ENCODE assay signal across 8 cellular contexts in the genomic region with DNA sequence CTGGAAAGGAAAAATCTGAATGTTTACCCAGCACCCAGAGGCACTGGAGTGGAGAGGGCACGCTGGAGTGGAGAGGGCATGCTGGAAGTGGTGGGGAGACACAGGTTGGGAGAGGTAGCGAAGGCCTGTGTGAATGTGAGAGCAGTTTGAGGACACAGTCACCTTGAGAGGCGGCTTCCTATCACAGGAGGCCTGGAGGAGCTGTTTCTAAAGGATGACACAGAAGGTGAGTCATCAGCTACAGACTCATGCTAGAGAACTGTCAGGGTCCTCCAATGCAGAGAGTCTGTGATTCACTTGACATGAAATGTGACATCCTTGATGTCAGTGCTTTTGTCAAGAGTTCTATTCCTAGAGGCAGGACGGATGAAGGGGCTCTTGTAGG. TPM values are rescaled to one million over a fixed set of nuclear protein-coding genes. Genes with fewer than 3 reads are reported as not detected.
DNase-seq lines count a peak whose midpoint lies in the region; ATAC-seq, FAIRE-seq and TF ChIP-seq lines count a peak whose summit lies in the region.

No MANE protein-coding gene starts in this region.

- intact Hi-C loops in kidney (cut with DNase I), result no loop called here

- ATAC-seq in A549 (peak; percentile 89 to 90), upper lobe of left lung (ENCODE audit: low FRiP score in 2 of 2) (peak in 1 of 2 donors; percentile 20), HG02981 (IDR thresholded peaks at IDR 0.05; ENCODE audit: unreplicated experiment) (no peak), GM18870 (IDR thresholded peaks at IDR 0.05; ENCODE audit: unreplicated experiment) (no peak)

- no peaks in the 10 kb centered on the region for H3K27me3 ChIP-seq in adipocyte (replicated peaks; ENCODE audit: control insufficient read depth, insufficient read depth, low read length)
- H3K27me3 ChIP-seq in layer of hippocampus (ENCODE audit: control insufficient read depth, insufficient read depth, low read length), result no peaks in the 10 kb centered on the region
- H3K27me3 ChIP-seq in upper lobe of left lung, result no peaks in the 10 kb centered on the region

- no peak for TF ChIP-seq RAD21 in A549 (conservative IDR thresholded peaks at IDR 0.05 in 1 of 2, IDR thresholded peaks at IDR 0.05 in 1 of 2)

- FAIRE-seq in A549 (lab: Jason Lieb, UNC), result no peak
- FAIRE-seq in HTR-8/SVneo (lab: Jason Lieb, UNC), result no peak
- no peak for FAIRE-seq in kidney (lab: Jason Lieb, UNC)

- TF ChIP-seq POLR2A in A549 (IDR thresholded peaks at IDR 0.05; ENCODE audit: low read length) (no peak), upper lobe of left lung (IDR thresholded peaks at IDR 0.05) (no peak)

- H3K4me3 ChIP-seq in A549 (no peak overlapping the region), adipocyte (ENCODE audit: low read length) (no peak overlapping the region), upper lobe of left lung (no peak overlapping the region), kidney (ENCODE audit: low read length in 2 of 2) (no peak overlapping the region)

- TF ChIP-seq CTCF in A549 (IDR thresholded peaks at IDR 0.05) (no peak), upper lobe of left lung (IDR thresholded peaks at IDR 0.05) (no peak), kidney (IDR thresholded peaks at IDR 0.05; ENCODE audit: borderline replicate concordance, extremely low read depth, insufficient read depth) (no peak)

- H3K9ac ChIP-seq in adipocyte (ENCODE audit: low read length) (no peak overlapping the region), kidney (ENCODE audit: low read length in 2 of 2) (no peak overlapping the region)

- POLR2A ChIA-PET in A549 (lab: Yijun Ruan, JAX), result interaction anchor here (0.6 to 1.0 kb wide), 4 partner anchors 13 to 111 kb away, joined by 3 to 5 read pairs (median 3); a partner anchor contains a TSS

- CTCF ChIA-PET in A549 (lab: Yijun Ruan, JAX), result interaction anchor here (0.6 to 22.2 kb wide), 10 partner anchors 9 to 101 kb away, joined by 3 to 370 read pairs (median 4); a partner anchor contains a TSS

- TF ChIP-seq EP300 in A549 (IDR thresholded peaks at IDR 0.05), result no peak
- TF ChIP-seq EP300 in upper lobe of left lung (IDR thresholded peaks at IDR 0.05), result no peak

- DNase-seq in A549 (ENCODE audit: low read depth in 1 of 2, low spot score in 1 of 2) (peak; percentile 62 to 88), HTR-8/SVneo (ENCODE audit: insufficient read length, low spot score) (peak; percentile 93), adipocyte (ENCODE audit: low read depth) (peak; percentile 74), upper lobe of left lung (peak in 1 of 2 donors; percentile 44), kidney (no peak)

- no peaks in the 10 kb centered on the region for H3K9me3 ChIP-seq in A549
- no peaks in the 10 kb centered on the region for H3K9me3 ChIP-seq in adipocyte (ENCODE audit: control insufficient read depth, low read length)
- H3K9me3 ChIP-seq in upper lobe of left lung, result no peaks in the 10 kb centered on the region
- no peaks in the 10 kb centered on the region for H3K9me3 ChIP-seq in kidney (ENCODE audit: control insufficient read depth in 1 of 2, low read length in 2 of 2)

- peak overlapping the region in 1 of 2 experiments; percentile 2; a peak in 1 of 6 replicates for H3K27ac ChIP-seq in A549
- peak overlapping the region; percentile 13 for H3K27ac ChIP-seq in layer of hippocampus (ENCODE audit: low read depth, low read length)
- H3K27ac ChIP-seq in upper lobe of left lung, result peak overlapping the region in 3 of 4 donors; percentile 10 to 63 (median 16)
- no peak overlapping the region for H3K27ac ChIP-seq in kidney (ENCODE audit: low read depth in 2 of 2, low read length in 2 of 2)

- peaks cover 16% of the 10 kb centered on the region for H3K4me1 ChIP-seq in A549
- peaks cover 19% of the 10 kb centered on the region for H3K4me1 ChIP-seq in adipocyte (ENCODE audit: control insufficient read depth, insufficient read depth, low read length)
- H3K4me1 ChIP-seq in upper lobe of left lung, result peaks cover 20 to 41% (median 26%) of the 10 kb centered on the region in 4 donors
- H3K4me1 ChIP-seq in kidney (ENCODE audit: control insufficient read depth in 1 of 2, insufficient read depth in 1 of 2, low read depth in 1 of 2, low read length in 2 of 2), result peaks cover 17 to 21% of the 10 kb centered on the region in 2 donors

- peak overlapping the region; percentile 27; the same call in 2 of the 3 replicates for H3K4me2 ChIP-seq in A549

- 36% methylated on average over 4 of the region's 4 CpGs for WGBS in A549 (ENCODE audit: missing lambda C conversion rate)
- 62 to 69% methylated on average over 4 of the region's 4 CpGs for WGBS in upper lobe of left lung, 2 donors

- H3K36me3 ChIP-seq in adipocyte (ENCODE audit: control insufficient read depth, insufficient read depth, low read length, severe bottlenecking) (no peaks in the 10 kb centered on the region), upper lobe of left lung (peaks cover 0 to 22% (median 4%) of the 10 kb centered on the region in 4 donors), kidney (ENCODE audit: control insufficient read depth in 1 of 2, insufficient read depth in 2 of 2, low read length in 2 of 2) (peaks cover 0 to 13% of the 10 kb centered on the region in 2 donors)

TF ChIP-seq in A549, 52 proteins besides CTCF, POLR2A, EP300 and RAD21 (continues in another document):
- TF ChIP-seq CHD4 (IDR thresholded peaks at IDR 0.05; ENCODE audit: borderline replicate concordance) (no peak), EHMT2 (IDR thresholded peaks at IDR 0.05; ENCODE audit: low read depth) (no peak), NFE2L2 (conservative IDR thresholded peaks at IDR 0.05; ENCODE audit: low read length) (no peak), SREBF2 (IDR thresholded peaks at IDR 0.05) (no peak)
- TF ChIP-seq, protein P1, sequence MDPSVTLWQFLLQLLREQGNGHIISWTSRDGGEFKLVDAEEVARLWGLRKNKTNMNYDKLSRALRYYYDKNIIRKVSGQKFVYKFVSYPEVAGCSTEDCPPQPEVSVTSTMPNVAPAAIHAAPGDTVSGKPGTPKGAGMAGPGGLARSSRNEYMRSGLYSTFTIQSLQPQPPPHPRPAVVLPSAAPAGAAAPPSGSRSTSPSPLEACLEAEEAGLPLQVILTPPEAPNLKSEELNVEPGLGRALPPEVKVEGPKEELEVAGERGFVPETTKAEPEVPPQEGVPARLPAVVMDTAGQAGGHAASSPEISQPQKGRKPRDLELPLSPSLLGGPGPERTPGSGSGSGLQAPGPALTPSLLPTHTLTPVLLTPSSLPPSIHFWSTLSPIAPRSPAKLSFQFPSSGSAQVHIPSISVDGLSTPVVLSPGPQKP (IDR thresholded peaks at IDR 0.05; ENCODE audit: low read depth, low read length), result no peak

RNA-seq across cellular contexts. Expression of a gene that starts 13.8 kb away (rescaled TPM):
- polyA plus RNA-seq in A549 (2011; rRNA removed), result 0.92 and 1.6 TPM in 2 replicates
- polyA plus RNA-seq in A549 (2012; cell fraction: cytosol; rRNA removed), result 5.4 and 6.9 TPM in 2 replicates
- 15.4 and 21.9 TPM in 2 replicates for polyA plus RNA-seq in A549 (2012; cell fraction: nucleus; rRNA removed)
- 3.6 to 4.4 TPM (median 3.9 TPM) in 3 replicates for polyA plus RNA-seq in A549 (2017; fragmentation: RNase III; extraction: RNeasy Plus Mini Kit Qiagen cat#74134 plus additional on column Dnase treatment)
- 0.83 and 1.6 TPM in 2 replicates for polyA minus RNA-seq in A549 (2011; rRNA and poly(A)+ RNA removed)
- total RNA-seq in upper lobe of left lung, result 1 to 10 TPM; 1.6 to 4.2 (median 2.4) TPM
- 0.69 TPM for total RNA-seq in kidney
- not detected for polyA plus RNA-seq in kidney (ENCODE audit: insufficient read depth, low read depth, low replicate concordance)

RNA-seq across cellular contexts. Expression of a gene that starts 18.8 kb away (rescaled TPM):
- polyA plus RNA-seq in A549 (2011; rRNA removed) (11.0 and 11.3 TPM in 2 replicates), A549 (2017; fragmentation: RNase III; extraction: RNeasy Plus Mini Kit Qiagen cat#74134 plus additional on column Dnase treatment) (51.9 to 53.5 TPM (median 52.4 TPM) in 3 replicates), kidney (ENCODE audit: insufficient read depth, low read depth, low replicate concordance) (76.4 TPM)
- polyA plus RNA-seq in A549 (2012; cell fraction: cytosol; rRNA removed), result 74.3 and 76.3 TPM in 2 replicates
- polyA plus RNA-seq in A549 (2012; cell fraction: nucleus; rRNA removed), result 57.1 and 62.6 TPM in 2 replicates
- 5.2 and 6.7 TPM in 2 replicates for polyA minus RNA-seq in A549 (2011; rRNA and poly(A)+ RNA removed)
- total RNA-seq in upper lobe of left lung (100 to 1,000 TPM in 1 of 6 donors, 10 to 100 TPM in 5; 48.2 to 106 (median 60.6) TPM), kidney (78.6 TPM)

RNA-seq across cellular contexts. Expression of a gene that starts 24.8 kb away (rescaled TPM):
- 15.1 and 18.2 TPM in 2 replicates for polyA plus RNA-seq in A549 (2011; rRNA removed)
- 14.8 and 21.3 TPM in 2 replicates for polyA plus RNA-seq in A549 (2012; cell fraction: cytosol; rRNA removed)
- 25.1 and 25.3 TPM in 2 replicates for polyA plus RNA-seq in A549 (2012; cell fraction: nucleus; rRNA removed)
- 14.6 to 15.8 TPM (median 15.7 TPM) in 3 replicates for polyA plus RNA-seq in A549 (2017; fragmentation: RNase III; extraction: RNeasy Plus Mini Kit Qiagen cat#74134 plus additional on column Dnase treatment)
- 43.4 and 49.6 TPM in 2 replicates for polyA minus RNA-seq in A549 (2011; rRNA and poly(A)+ RNA removed)
- total RNA-seq in upper lobe of left lung, result 10 to 100 TPM; 21.9 to 36.5 (median 31.5) TPM
- total RNA-seq in kidney, result 33.2 TPM
- polyA plus RNA-seq in kidney (ENCODE audit: insufficient read depth, low read depth, low replicate concordance), result 23.6 TPM

RNA-seq across cellular contexts. Expression of a gene that starts 26.1 kb away (rescaled TPM):
- polyA plus RNA-seq in A549 (2011; rRNA removed), result 1.7 and 2.6 TPM in 2 replicates
- polyA plus RNA-seq in A549 (2012; cell fraction: cytosol; rRNA removed), result 5.6 and 7.2 TPM in 2 replicates
- 61.3 and 65.9 TPM in 2 replicates for polyA plus RNA-seq in A549 (2012; cell fraction: nucleus; rRNA removed)
- polyA plus RNA-seq in A549 (2017; fragmentation: RNase III; extraction: RNeasy Plus Mini Kit Qiagen cat#74134 plus additional on column Dnase treatment), result 8.4 to 11.2 TPM (median 10.0 TPM) in 3 replicates
- polyA minus RNA-seq in A549 (2011; rRNA and poly(A)+ RNA removed), result 0.66 and 1.5 TPM in 2 replicates
- 100 to 1,000 TPM in 1 of 6 donors, 10 to 100 TPM in 5; 21.9 to 117 (median 26.1) TPM for total RNA-seq in upper lobe of left lung
- total RNA-seq in kidney, result 27.4 TPM
- polyA plus RNA-seq in kidney (ENCODE audit: insufficient read depth, low read depth, low replicate concordance), result 10.2 TPM

RNA-seq across cellular contexts. Expression of a gene that starts 33.2 kb away (rescaled TPM):
- polyA plus RNA-seq in A549 (2011; rRNA removed) (0.22 and 0.34 TPM in 2 replicates), A549 (2017; fragmentation: RNase III; extraction: RNeasy Plus Mini Kit Qiagen cat#74134 plus additional on column Dnase treatment) (not detected in 3 replicates), kidney (ENCODE audit: insufficient read depth, low read depth, low replicate concordance) (1.2 TPM)
- polyA plus RNA-seq in A549 (2012; cell fraction: cytosol; rRNA removed), result 0.24 and 0.34 TPM in 2 replicates
- 4.4 and 4.6 TPM in 2 replicates for polyA plus RNA-seq in A549 (2012; cell fraction: nucleus; rRNA removed)
- polyA minus RNA-seq in A549 (2011; rRNA and poly(A)+ RNA removed), result 0.33 TPM in 1 of 2 replicates, not detected in the other
- total RNA-seq in upper lobe of left lung (1 to 10 TPM in 5 of 6 donors, not detected in 1; 1.6 to 4.2 (median 2.3) TPM), kidney (1.1 TPM)

Comparison
In these comparisons a context has a peak if more than half of its experiments do, and no peak if none do; other contexts are left out.
1. ATAC-seq: peak in A549 (2 of 2); none in HG02981 (single experiment) and GM18870 (single experiment).
2. H3K27ac ChIP-seq: peak in layer of hippocampus (single experiment) and upper lobe of left lung (3 of 4); none in kidney (0 of 2).